ENCODE assay signal across 9 cellular contexts in the genomic region with DNA sequence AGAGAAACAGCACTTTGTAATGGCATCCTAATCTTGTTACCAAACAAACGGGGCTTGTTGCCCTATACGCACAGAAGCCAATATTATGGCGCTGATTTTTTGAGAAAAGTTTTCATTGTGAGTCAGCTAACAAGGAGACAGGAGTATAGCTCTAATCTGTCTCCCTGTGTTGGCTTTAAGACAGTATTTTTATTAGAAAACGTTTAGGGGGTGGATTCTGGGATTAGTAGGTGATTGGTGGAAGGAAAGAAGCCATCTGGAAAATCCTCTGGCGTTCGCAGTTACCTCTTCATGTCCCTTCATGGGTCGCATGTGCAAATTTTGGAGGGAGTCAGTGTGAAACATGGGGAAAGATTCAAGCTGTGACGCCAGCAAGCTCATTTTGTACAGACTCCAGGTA. TPM values are rescaled to one million over a fixed set of nuclear protein-coding genes. Genes with fewer than 3 reads are reported as not detected.
DNase-seq lines count a peak whose midpoint lies in the region; ATAC-seq, FAIRE-seq and TF ChIP-seq lines count a peak whose summit lies in the region.
"Had no signal": no experiment of that assay in that cellular context is flagged by ENCODE, and none has a peak within 500 bp of the region (broad histone marks: within the 10 kb centered on the region; RNA-seq: fewer than 3 reads in every experiment).

No MANE protein-coding gene starts in this region.

- no peak for FAIRE-seq in kidney (lab: Jason Lieb, UNC)

- H3K4me3 ChIP-seq in ascending aorta (peak overlapping the region; percentile 85 to 99), kidney (ENCODE audit: low read length in 2 of 2) (peak overlapping the region; percentile 77 to 98), thyroid gland (replicated peaks in 1 of 3) (no peak overlapping the region)

- H3K9ac ChIP-seq in kidney (ENCODE audit: low read length in 2 of 2): peak overlapping the region; percentile 1 to 94

- H3K4me1 Mint-ChIP-seq in activated CD4-positive, alpha-beta T cell treated with anti-CD3 and anti-CD28 coated beads, Interleukin-2, amount 10 ng/mL, durations not matched to agents 7 days and 5 days: peaks cover 24% of the 10 kb centered on the region

- CTCF ChIA-PET in activated CD4-positive, alpha-beta T cell treated with anti-CD3 and anti-CD28 coated beads, Interleukin-2, amount 10 ng/mL, durations not matched to agents 7 days and 5 days (lab: Charles Lee): interaction anchor here (1.6 kb wide), 1 partner anchor 9 kb away, joined by 3 read pairs; no protein-coding TSS in a partner anchor

- WGBS in thyroid gland, 2 donors: 33 to 41% methylated on average over 8 of the region's 8 CpGs

- H3K36me3 ChIP-seq in ascending aorta (peaks cover 0 to under 1% of the 10 kb centered on the region in 2 donors), kidney (ENCODE audit: control insufficient read depth in 1 of 2, insufficient read depth in 2 of 2, low read length in 2 of 2) (no peaks in the 10 kb centered on the region), thyroid gland (no peaks in the 10 kb centered on the region)

- peaks cover 0 to 7% of the 10 kb centered on the region in 2 donors for H3K4me1 ChIP-seq in ascending aorta
- H3K4me1 ChIP-seq in kidney (ENCODE audit: control insufficient read depth in 1 of 2, insufficient read depth in 1 of 2, low read depth in 1 of 2, low read length in 2 of 2): peaks cover 0 to 2% of the 10 kb centered on the region in 2 donors
- H3K4me1 ChIP-seq in thyroid gland: peaks cover 0 to 8% of the 10 kb centered on the region in 2 donors

- no peak for DNase-seq in activated CD4-positive, alpha-beta T cell treated with anti-CD3 and anti-CD28 coated beads, Interleukin-2, amount 10 ng/mL, durations not matched to agents 7 days and 5 days
- no peak for DNase-seq in activated CD4-positive, alpha-beta T cell treated with anti-CD3 and anti-CD28 coated beads, Interleukin-2, amount 50 U/mL, for 48 hours
- DNase-seq in ascending aorta (ENCODE audit: low spot score in 2 of 2): peak in 1 of 2 donors; percentile 77
- no peak for DNase-seq in kidney
- DNase-seq in thyroid gland: peak; percentile 32 to 41
- no peak for DNase-seq in NCI-H2107 (lab: John Stamatoyannopoulos, UW)
- DNase-seq in OCI-M1 (lab: John Stamatoyannopoulos, UW): no peak
- DNase-seq: COR-L47 had no signal

- POLR2A ChIA-PET in activated CD4-positive, alpha-beta T cell treated with anti-CD3 and anti-CD28 coated beads, Interleukin-2, amount 10 ng/mL, durations not matched to agents 7 days and 5 days (lab: Charles Lee): no interaction called here

- ATAC-seq in GM19452 (IDR thresholded peaks at IDR 0.05; ENCODE audit: unreplicated experiment): no peak

- intact Hi-C loops in ascending aorta (cut with DNase I): loop anchor here (1.0 to 10.0 kb wide), 5 partner anchors 8 to 682 kb away; partner anchors contain the start of genes ALS2, FZD7, ORC2 and STRADB
- intact Hi-C loops in kidney (cut with DNase I): no loop called here
- intact Hi-C loops in thyroid gland (cut with DNase I): no loop called here

- no peaks in the 10 kb centered on the region for H3K9me3 ChIP-seq in ascending aorta
- no peaks in the 10 kb centered on the region for H3K9me3 ChIP-seq in kidney (ENCODE audit: control insufficient read depth in 1 of 2, low read length in 2 of 2)
- no peaks in the 10 kb centered on the region for H3K9me3 ChIP-seq in thyroid gland

- H3K27me3 Mint-ChIP-seq in activated CD4-positive, alpha-beta T cell treated with anti-CD3 and anti-CD28 coated beads, Interleukin-2, amount 10 ng/mL, durations not matched to agents 7 days and 5 days: peaks cover 2% of the 10 kb centered on the region

- H3K36me3 Mint-ChIP-seq in activated CD4-positive, alpha-beta T cell treated with anti-CD3 and anti-CD28 coated beads, Interleukin-2, amount 10 ng/mL, durations not matched to agents 7 days and 5 days (ENCODE audit: low read depth): no peaks in the 10 kb centered on the region

- no peak overlapping the region for H3K27ac Mint-ChIP-seq in activated CD4-positive, alpha-beta T cell treated with anti-CD3 and anti-CD28 coated beads, Interleukin-2, amount 10 ng/mL, durations not matched to agents 7 days and 5 days

- peak in 1 of 2 donors; percentile 40 for TF ChIP-seq POLR2A in thyroid gland (IDR thresholded peaks at IDR 0.05)

- H3K27ac ChIP-seq in ascending aorta: peak overlapping the region; percentile 97 to 100
- peak overlapping the region in 1 of 2 donors; percentile 2 for H3K27ac ChIP-seq in kidney (ENCODE audit: low read depth in 2 of 2, low read length in 2 of 2)
- peak overlapping the region; percentile 73 to 91 (median 88) for H3K27ac ChIP-seq in thyroid gland

- H3K4me3 Mint-ChIP-seq in activated CD4-positive, alpha-beta T cell treated with anti-CD3 and anti-CD28 coated beads, Interleukin-2, amount 10 ng/mL, durations not matched to agents 7 days and 5 days: peak overlapping the region; percentile 82

- H3K27me3 ChIP-seq in ascending aorta: no peaks in the 10 kb centered on the region
- H3K27me3 ChIP-seq in thyroid gland: no peaks in the 10 kb centered on the region

- no peak for TF ChIP-seq CTCF in ascending aorta (IDR thresholded peaks at IDR 0.05)
- TF ChIP-seq CTCF in kidney (IDR thresholded peaks at IDR 0.05; ENCODE audit: borderline replicate concordance, extremely low read depth, insufficient read depth): no peak
- TF ChIP-seq CTCF in thyroid gland (IDR thresholded peaks at IDR 0.05): no peak

- H3K9me3 Mint-ChIP-seq in activated CD4-positive, alpha-beta T cell treated with anti-CD3 and anti-CD28 coated beads, Interleukin-2, amount 10 ng/mL, durations not matched to agents 7 days and 5 days: no peaks in the 10 kb centered on the region

RNA-seq across cellular contexts. Expression of gene TMEM237, which starts 0.7 kb away (rescaled TPM):
- 10 to 100 TPM; 20.0 to 22.5 TPM for total RNA-seq in activated CD4-positive, alpha-beta T cell treated with anti-CD3 and anti-CD28 coated beads, Interleukin-2, amount 10 ng/mL, durations not matched to agents 7 days and 5 days
- total RNA-seq in ascending aorta (8.4 TPM), kidney (14.9 TPM), thyroid gland (10 to 100 TPM; 16.7 to 27.5 (median 19.1) TPM)
- 10.7 TPM for polyA plus RNA-seq in kidney (ENCODE audit: insufficient read depth, low read depth, low replicate concordance)

RNA-seq across cellular contexts. Expression of gene MPP4, which starts 54.4 kb away (rescaled TPM):
- total RNA-seq in activated CD4-positive, alpha-beta T cell treated with anti-CD3 and anti-CD28 coated beads, Interleukin-2, amount 10 ng/mL, durations not matched to agents 7 days and 5 days: not detected
- total RNA-seq in ascending aorta (not detected), kidney (0.19 TPM), thyroid gland (not detected)
- not detected for polyA plus RNA-seq in kidney (ENCODE audit: insufficient read depth, low read depth, low replicate concordance)

Comparison
In these comparisons a context has a peak if more than half of its experiments do, and no peak if none do; other contexts are left out.
1. DNase-seq: peak in thyroid gland (2 of 2); none in activated CD4-positive, alpha-beta T cell treated with anti-CD3 and anti-CD28 coated beads, Interleukin-2, amount 10 ng/mL, durations not matched to agents 7 days and 5 days (single experiment), activated CD4-positive, alpha-beta T cell treated with anti-CD3 and anti-CD28 coated beads, Interleukin-2, amount 50 U/mL, for 48 hours (0 of 2), kidney (single experiment), NCI-H2107 (single experiment) and OCI-M1 (single experiment).
2. H3K4me3 ChIP-seq: peak in ascending aorta (2 of 2) and kidney (2 of 2); none in thyroid gland (0 of 3).